In the genomic region with DNA sequence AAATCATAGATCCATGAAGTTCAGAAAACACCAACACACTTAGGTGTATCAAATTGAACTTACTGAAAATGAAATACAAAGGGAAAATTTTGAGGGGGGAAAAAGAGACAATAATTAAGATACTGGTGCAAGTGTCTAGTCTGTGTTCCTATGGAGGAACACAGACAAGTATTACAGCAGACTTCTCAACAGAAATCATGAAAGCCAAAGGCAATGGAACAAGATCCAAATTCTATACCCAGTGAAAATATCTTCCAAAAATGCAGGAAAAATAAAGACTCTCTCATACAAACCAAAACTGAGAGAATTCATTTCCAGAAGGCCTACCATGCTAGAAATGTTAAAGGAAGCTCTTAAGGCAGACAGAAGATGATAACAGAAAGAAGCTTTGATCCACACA, we compare ENCODE assay signal across 19 cellular contexts.
"Had no signal": no experiment of that assay in that cellular context is flagged by ENCODE, and none has a peak within 500 bp of the region (broad histone marks: within the 10 kb centered on the region; RNA-seq: fewer than 3 reads in every experiment).

No MANE protein-coding gene starts in this region.

- H3K27me3 ChIP-seq: dorsolateral prefrontal cortex, esophagus muscularis mucosa, foreskin keratinocyte, left lung had no signal

- H3K36me3 ChIP-seq: esophagus muscularis mucosa, gastrocnemius medialis, heart right ventricle, left lung, lower lobe of right lung had no signal

- H3K27ac ChIP-seq: coronary artery, dorsolateral prefrontal cortex, esophagus muscularis mucosa, foreskin keratinocyte, gastrocnemius medialis, heart right ventricle, left lung, lower lobe of right lung had no signal

- DNase-seq: dermis blood vessel endothelial cell; dorsolateral prefrontal cortex; effector CD4-positive, alpha-beta T cell; effector memory CD4-positive, alpha-beta T cell; foreskin keratinocyte; gastrocnemius medialis; glutamatergic neuron; head of caudate nucleus; heart right ventricle; hippocampal formation; left cardiac atrium; left lung; left ventricle myocardium superior; lower lobe of right lung; mesenchymal stem cell; mucosa of descending colon; naive B cell had no signal

- H3K4me1 ChIP-seq: foreskin keratinocyte, gastrocnemius medialis, left lung had no signal

- H3K4me3 ChIP-seq: coronary artery, dorsolateral prefrontal cortex, esophagus muscularis mucosa, gastrocnemius medialis, heart right ventricle, left lung, lower lobe of right lung, mucosa of descending colon had no signal

- ATAC-seq: foreskin keratinocyte, gastrocnemius medialis, heart right ventricle, left cardiac atrium, left lung, left ventricle myocardium superior, lower lobe of right lung, mucosa of descending colon had no signal
